Comparison of ENCODE assay signal across 21 cellular contexts in the genomic region with DNA sequence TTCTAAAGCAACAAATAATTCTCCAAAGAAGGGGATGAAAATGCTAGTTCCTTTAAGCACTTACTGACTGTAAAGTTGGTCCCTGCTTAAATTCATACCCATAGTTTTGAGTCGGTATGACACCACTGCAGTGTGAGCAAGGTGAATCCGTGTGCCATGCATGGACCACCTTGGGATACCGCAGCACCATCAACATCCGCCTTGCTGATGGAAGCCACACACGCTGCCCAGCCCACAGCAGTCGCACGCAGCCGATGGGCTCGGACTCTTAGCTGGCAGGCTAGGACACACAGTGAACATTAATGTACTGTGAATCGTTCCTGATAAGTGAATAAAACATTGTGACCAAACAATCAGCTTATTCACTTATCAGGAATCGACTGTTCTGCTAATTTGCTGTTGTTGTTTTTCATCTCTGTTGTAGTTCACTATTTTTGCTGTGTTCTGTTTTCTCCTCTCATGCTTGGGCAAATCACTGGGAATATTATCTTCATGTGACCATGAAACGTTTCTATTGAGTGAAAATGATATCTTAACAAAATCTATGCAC.
DNase-seq lines count a peak whose midpoint lies in the region; TF ChIP-seq lines count a peak whose summit lies in the region.
"Had no signal": no experiment of that assay in that cellular context is flagged by ENCODE, and none has a peak within 500 bp of the region (broad histone marks: within the 10 kb centered on the region; RNA-seq: fewer than 3 reads in every experiment).

No MANE protein-coding gene starts in this region.

- H3K4me1 ChIP-seq in ectodermal cell (ENCODE audit: control insufficient read depth, insufficient read depth, low read length) = peaks cover 46% of the 10 kb centered on the region
- H3K4me1 ChIP-seq in neural progenitor cell = peaks cover 55% of the 10 kb centered on the region
- H3K4me1 ChIP-seq in HAP-1 = no peaks in the 10 kb centered on the region
- H3K4me1 ChIP-seq: body of pancreas, parathyroid adenoma had no signal

- H3K36me3 ChIP-seq in ectodermal cell (ENCODE audit: control insufficient read depth, insufficient read depth, low read length) (no peaks in the 10 kb centered on the region), neural progenitor cell (no peaks in the 10 kb centered on the region), HAP-1 (replicated peaks) (no peaks in the 10 kb centered on the region)
- H3K36me3 ChIP-seq: thoracic aorta had no signal

- in situ Hi-C loops in HAP-1 (cut with MboI; ENCODE audit: low sequenced_read_pairs) = no loop called here

- H3K9me3 ChIP-seq in ectodermal cell (ENCODE audit: control insufficient read depth, low read length) (no peaks in the 10 kb centered on the region), neural progenitor cell (ENCODE audit: low read depth) (no peaks in the 10 kb centered on the region), HAP-1 (no peaks in the 10 kb centered on the region)
- H3K9me3 ChIP-seq: body of pancreas, thoracic aorta had no signal

- no peak for TF ChIP-seq CTCF in neural progenitor cell (IDR thresholded peaks at IDR 0.05)

- H2AFZ ChIP-seq in neural progenitor cell (replicated peaks) = no peak overlapping the region
- H2AFZ ChIP-seq: parathyroid adenoma had no signal

- no peaks in the 10 kb centered on the region for H4K20me1 ChIP-seq in neural progenitor cell (ENCODE audit: low read depth)

- H3K27me3 ChIP-seq in ectodermal cell (ENCODE audit: control insufficient read depth, insufficient read depth, low read length, poor library complexity, severe bottlenecking) (no peaks in the 10 kb centered on the region), neural progenitor cell (no peaks in the 10 kb centered on the region), HAP-1 (ENCODE audit: low read depth) (no peaks in the 10 kb centered on the region)
- H3K27me3 ChIP-seq: body of pancreas had no signal

- DNase-seq in T-helper 2 cell treated with Interferon-gamma antibody and Interleukin-4, amounts not matched to agents 5 μg/mL and 100 μg/mL, for 36 hours (ENCODE audit: low spot score) = no peak
- DNase-seq in T-helper 2 cell = no peak
- DNase-seq in neural progenitor cell (ENCODE audit: low spot score) = no peak
- no peak for DNase-seq in cerebellar cortex (ENCODE audit: low spot score)
- no peak for DNase-seq in central memory CD4-positive, alpha-beta T cell
- DNase-seq in HAP-1 (ENCODE audit: low spot score in 2 of 2) = no peak
- DNase-seq: activated naive CD4-positive, alpha-beta T cell treated with anti-CD3 and anti-CD28 coated beads for 36 hours; body of pancreas; DMS 273 treated with DMSO at 0.1 percent for 48 hours; GF-D8; left cardiac atrium; NCI-H2171; NCI-H69; PC-3; stimulated activated CD8-positive, alpha-beta memory T cell treated with anti-CD3 and anti-CD28 coated beads, Interleukin-4, amount 100 ng/mL, for 48 hours had no signal

- H3K79me2 ChIP-seq in neural progenitor cell (ENCODE audit: low read depth) = no peaks in the 10 kb centered on the region
- H3K79me2 ChIP-seq: parathyroid adenoma had no signal

- H3F3A ChIP-seq in neural progenitor cell (ENCODE audit: low read depth) = peaks cover 25% of the 10 kb centered on the region

- peaks cover 24% of the 10 kb centered on the region for H3K4me1 Mint-ChIP-seq in T-helper 2 cell treated with Interferon-gamma antibody and Interleukin-4, amounts not matched to agents 5 μg/mL and 100 μg/mL, for 36 hours (ENCODE audit: low read depth)
- peaks cover 47% of the 10 kb centered on the region for H3K4me1 Mint-ChIP-seq in neural progenitor cell

- H3K27me3 Mint-ChIP-seq in T-helper 2 cell treated with Interferon-gamma antibody and Interleukin-4, amounts not matched to agents 5 μg/mL and 100 μg/mL, for 36 hours (ENCODE audit: low read depth) = no peaks in the 10 kb centered on the region
- peaks cover 6% of the 10 kb centered on the region for H3K27me3 Mint-ChIP-seq in neural progenitor cell (ENCODE audit: insufficient read depth, low read depth)
- H3K27me3 Mint-ChIP-seq: dendritic cell treated with granulocyte-macrophage colony-stimulating factor and Interleukin-4, amounts not matched to agents 40 ng/mL and 50 ng/mL, for 4 days had no signal

- H3K4me2 ChIP-seq in neural progenitor cell = peak overlapping the region; percentile 58

- H3K4me3 ChIP-seq in ectodermal cell (ENCODE audit: insufficient read depth, low read depth, low read length) = no peak overlapping the region
- no peak overlapping the region for H3K4me3 ChIP-seq in neural progenitor cell
- no peak overlapping the region for H3K4me3 ChIP-seq in HAP-1
- H3K4me3 ChIP-seq: body of pancreas, thoracic aorta had no signal

- peaks cover 39% of the 10 kb centered on the region for H3K36me3 Mint-ChIP-seq in T-helper 2 cell treated with Interferon-gamma antibody and Interleukin-4, amounts not matched to agents 5 μg/mL and 100 μg/mL, for 36 hours (ENCODE audit: low read depth)
- peaks cover 7% of the 10 kb centered on the region for H3K36me3 Mint-ChIP-seq in neural progenitor cell

- H3K4me3 Mint-ChIP-seq in T-helper 2 cell treated with Interferon-gamma antibody and Interleukin-4, amounts not matched to agents 5 μg/mL and 100 μg/mL, for 36 hours = no peak overlapping the region
- H3K4me3 Mint-ChIP-seq in neural progenitor cell = no peak overlapping the region
- H3K4me3 Mint-ChIP-seq: dendritic cell treated with granulocyte-macrophage colony-stimulating factor and Interleukin-4, amounts not matched to agents 40 ng/mL and 50 ng/mL, for 4 days had no signal

- peak overlapping the region; percentile 74 for H3K27ac ChIP-seq in ectodermal cell (ENCODE audit: insufficient read depth, low read depth, low read length, poor library complexity, severe bottlenecking)
- H3K27ac ChIP-seq in neural progenitor cell = no peak overlapping the region
- H3K27ac ChIP-seq: 22Rv1, body of pancreas, parathyroid adenoma, thoracic aorta had no signal

- 95 to 96% methylated on average over 12 of the region's 12 CpGs for WGBS in ectodermal cell, 2 experiments

- H3K9ac ChIP-seq in neural progenitor cell = no peak overlapping the region
- H3K9ac ChIP-seq: parathyroid adenoma had no signal

- H3K27ac Mint-ChIP-seq in T-helper 2 cell treated with Interferon-gamma antibody and Interleukin-4, amounts not matched to agents 5 μg/mL and 100 μg/mL, for 36 hours = peak overlapping the region; percentile 27
- H3K27ac Mint-ChIP-seq in neural progenitor cell = peak overlapping the region; percentile 3

- peak; percentile 30 for TF ChIP-seq POLR2A in GM19193 (IDR thresholded peaks at IDR 0.05; ENCODE audit: extremely low read depth, insufficient read depth, insufficient read length)

- no peaks in the 10 kb centered on the region for H3K9me3 Mint-ChIP-seq in T-helper 2 cell treated with Interferon-gamma antibody and Interleukin-4, amounts not matched to agents 5 μg/mL and 100 μg/mL, for 36 hours
- H3K9me3 Mint-ChIP-seq in neural progenitor cell = no peaks in the 10 kb centered on the region
- H3K9me3 Mint-ChIP-seq: activated naive CD4-positive, alpha-beta T cell treated with anti-CD3 and anti-CD28 coated beads for 36 hours; dendritic cell treated with granulocyte-macrophage colony-stimulating factor and Interleukin-4, amounts not matched to agents 40 ng/mL and 50 ng/mL, for 4 days had no signal
